In genomic region chr11:65442952-65443351, GRCh38 we compare ENCODE assay signal across 1 cellular context.
TF ChIP-seq lines count a peak whose summit lies in the region.

No MANE protein-coding gene starts in this region.

TF ChIP-seq in K562, 482 proteins besides CTCF, POLR2A, EP300 and RAD21:
- no peak for TF ChIP-seq CTBP1 (IDR thresholded peaks at IDR 0.05; ENCODE audit: borderline replicate concordance)
- TF ChIP-seq POLR2AphosphoS5 (IDR thresholded peaks at IDR 0.05; ENCODE audit: control insufficient read depth, insufficient read depth, low read depth, low read length), result peak; percentile 14; the same call in 1 of the 2 replicates
- TF ChIP-seq SPI1 (IDR thresholded peaks at IDR 0.05; ENCODE audit: borderline replicate concordance, low read depth, low read length), result peak; percentile 38; the same call in 1 of the 2 replicates
- TF ChIP-seq TEAD4 (IDR thresholded peaks at IDR 0.05; ENCODE audit: low read length), result peak; percentile 37; the same call in 1 of the 2 replicates
- TF ChIP-seq TEAD4 (CRISPR knock-in tag; IDR thresholded peaks at IDR 0.05; ENCODE audit: borderline replicate concordance), result no peak
- TF ChIP-seq FOXA1 (IDR thresholded peaks at IDR 0.05; ENCODE audit: borderline replicate concordance), result no peak
- TF ChIP-seq ZNF165 (CRISPR knock-in tag; IDR thresholded peaks at IDR 0.05; ENCODE audit: borderline replicate concordance), result no peak
- no peak for TF ChIP-seq ZFX (CRISPR knock-in tag; IDR thresholded peaks at IDR 0.05)
